Comparison of ENCODE assay signal across 8 cellular contexts in genomic region chr15:32029862-32030781, GRCh38. TPM values are rescaled to one million over a fixed set of nuclear protein-coding genes. Genes with fewer than 3 reads are reported as not detected.
DNase-seq lines count a peak whose midpoint lies in the region; ATAC-seq, FAIRE-seq and TF ChIP-seq lines count a peak whose summit lies in the region.

TSS of gene CHRNA7 (plus strand) at chr15:32030515. CDS start at chr15:32030595, 80 bp downstream.

- H2AFZ ChIP-seq in HepG2 (ENCODE audit: low read length), result no peak within 1 kb of the TSS

- H3K4me3 Mint-ChIP-seq in stimulated activated naive B cell treated with anti-CD40 and anti-IgM and Interleukin-4, amounts not matched to agents 10 μg/mL and 1 μg/mL and 100 μg/mL, for 72 hours, result peak within 1 kb of the TSS; percentile 53 to 66

- FAIRE-seq in GM12891 (lab: Jason Lieb, UNC) (no peak), HepG2 (lab: Jason Lieb, UNC) (no peak)

- 2% methylated on average over 9 of the region's 92 CpGs for WGBS in HepG2 (ENCODE audit: low lambda C conversion rate)

- POLR2A ChIA-PET in RWPE1 (lab: Yijun Ruan, JAX; ENCODE audit: low non-redundant PET) (no interaction called here), HepG2 (lab: Yijun Ruan, JAX) (no interaction called here)

- DNase-seq in AG10803 (ENCODE audit: low read depth), result peak; percentile 3
- peak; percentile 46 for DNase-seq in GM12891 (ENCODE audit: insufficient read length, low spot score)
- peak; percentile 71 for DNase-seq in RWPE1 (ENCODE audit: low spot score)
- DNase-seq in colonic mucosa, result peak; percentile 70
- DNase-seq in HepG2 (ENCODE audit: low spot score), result peak; percentile 12
- DNase-seq in stimulated activated naive B cell treated with anti-CD40 and anti-IgM and Interleukin-4, amounts not matched to agents 10 μg/mL and 1 μg/mL and 100 μg/mL, for 72 hours, result peak; percentile 4

- H3K27me3 Mint-ChIP-seq in stimulated activated naive B cell treated with anti-CD40 and anti-IgM and Interleukin-4, amounts not matched to agents 10 μg/mL and 1 μg/mL and 100 μg/mL, for 72 hours, result peaks cover 57 to 66% of the 10 kb centered on the region in 2 donors

- no peak for TF ChIP-seq RAD21 in HepG2 (CRISPR knock-in tag; IDR thresholded peaks at IDR 0.05)

- peak within 1 kb of the TSS; percentile 37 for H3K4me3 ChIP-seq in AG10803 (ENCODE audit: low read length)
- peak within 1 kb of the TSS; percentile 75 for H3K4me3 ChIP-seq in colonic mucosa
- H3K4me3 ChIP-seq in HepG2 (replicated peaks in 1 of 3; ENCODE audit: insufficient read depth in 1 of 3, low read depth in 2 of 3, low read length in 3 of 3), result peak within 1 kb of the TSS; percentile 40 to 68 (median 55); a peak in 4 of 6 replicates

- ATAC-seq in HG03571 (IDR thresholded peaks at IDR 0.05; ENCODE audit: unreplicated experiment), result peak; percentile 61
- ATAC-seq in HepG2, result peak; percentile 97
- ATAC-seq in stimulated activated naive B cell treated with anti-CD40 and anti-IgM and Interleukin-4, amounts not matched to agents 10 μg/mL and 1 μg/mL and 100 μg/mL, for 72 hours (replicated peaks), result peak; percentile 87 to 94
- ATAC-seq in GM18520 (IDR thresholded peaks at IDR 0.05; ENCODE audit: unreplicated experiment), result no peak

- no TSS peak for BruUV-seq in HepG2 (replicated peaks; lab: Mats Ljungman, UMichigan)

- no peak within 1 kb of the TSS for H3K27ac Mint-ChIP-seq in stimulated activated naive B cell treated with anti-CD40 and anti-IgM and Interleukin-4, amounts not matched to agents 10 μg/mL and 1 μg/mL and 100 μg/mL, for 72 hours

- no peaks in the 10 kb centered on the region for H3K9me3 Mint-ChIP-seq in stimulated activated naive B cell treated with anti-CD40 and anti-IgM and Interleukin-4, amounts not matched to agents 10 μg/mL and 1 μg/mL and 100 μg/mL, for 72 hours

- H3K27me3 ChIP-seq in colonic mucosa (peaks cover 10% of the 10 kb centered on the region), HepG2 (ENCODE audit: control insufficient read depth in 1 of 2, insufficient read depth in 2 of 2, low read length in 2 of 2) (peaks cover 0 to 36% of the 10 kb centered on the region in 2 experiments; a peak in 3 of 5 replicates)

- no peak for TF ChIP-seq POLR2A in GM12891 (IDR thresholded peaks at IDR 0.05; ENCODE audit: low read depth, low read length)
- no peak for TF ChIP-seq POLR2A in HepG2 (IDR thresholded peaks at IDR 0.05; ENCODE audit: insufficient read depth in 1 of 2, low read depth in 2 of 2, low read length in 2 of 2)

- intact Hi-C loops in colonic mucosa (cut with DNase I), result loop anchor here (5.0 kb wide), 1 partner anchor 43 kb away; no protein-coding TSS in a partner anchor
- intact Hi-C loops in HepG2 (cut with micrococcal nuclease; ENCODE audit: unreplicated experiment), result no loop called here

- H3K4me2 ChIP-seq in HepG2 (ENCODE audit: low read depth, low read length), result peak within 1 kb of the TSS; percentile 70

- H3K36me3 ChIP-seq in colonic mucosa (no peaks in the 10 kb centered on the region), HepG2 (replicated peaks in 1 of 2; ENCODE audit: control insufficient read depth in 1 of 2, insufficient read depth in 2 of 2, low read length in 2 of 2) (no peaks in the 10 kb centered on the region)

- peaks cover 9 to 11% of the 10 kb centered on the region in 2 donors for H3K4me1 Mint-ChIP-seq in stimulated activated naive B cell treated with anti-CD40 and anti-IgM and Interleukin-4, amounts not matched to agents 10 μg/mL and 1 μg/mL and 100 μg/mL, for 72 hours

- no peak for TF ChIP-seq EP300 in HepG2 (IDR thresholded peaks at IDR 0.05; ENCODE audit: low read depth in 2 of 2, low read length in 2 of 2)
- no peak for TF ChIP-seq EP300 in HepG2 (CRISPR knock-in tag; IDR thresholded peaks at IDR 0.05; ENCODE audit: borderline replicate concordance)

- H3K9me3 ChIP-seq in colonic mucosa, result no peaks in the 10 kb centered on the region
- H3K9me3 ChIP-seq in HepG2 (ENCODE audit: low read length), result no peaks in the 10 kb centered on the region

- H3K27ac ChIP-seq in RWPE1, result no peak within 1 kb of the TSS
- H3K27ac ChIP-seq in colonic mucosa, result no peak within 1 kb of the TSS
- no peak within 1 kb of the TSS for H3K27ac ChIP-seq in HepG2 (ENCODE audit: extremely low read length, insufficient read depth, low read length)

- peak within 1 kb of the TSS; percentile 51 to 62 for H3K9ac ChIP-seq in colonic mucosa (ENCODE audit: low read depth in 2 of 2, low read length in 2 of 2)
- H3K9ac ChIP-seq in HepG2 (ENCODE audit: insufficient read depth, low read depth, low read length), result no peak within 1 kb of the TSS

- TF ChIP-seq CTCF in AG10803 (conservative IDR thresholded peaks at IDR 0.05; ENCODE audit: low read length) (no peak), RWPE1 (conservative IDR thresholded peaks at IDR 0.05; ENCODE audit: low read depth) (peak; percentile 19; the same call in 1 of the 2 replicates), colonic mucosa (IDR thresholded peaks at IDR 0.05) (peak; percentile 24), HepG2 (CRISPR knock-in tag; IDR thresholded peaks at IDR 0.05) (no peak)

- CTCF ChIA-PET in RWPE1 (lab: Yijun Ruan, JAX) (interaction anchor here (0.6 to 0.9 kb wide), 3 partner anchors 25 to 630 kb away, joined by 3 to 6 read pairs (median 3); no protein-coding TSS in a partner anchor), HepG2 (lab: Yijun Ruan, JAX; ENCODE audit: low intra/inter-chr PET ratio, low total read pairs) (no interaction called here)

- H3K4me1 ChIP-seq in colonic mucosa (no peaks in the 10 kb centered on the region), HepG2 (ENCODE audit: insufficient read depth, low read length) (peaks cover 11% of the 10 kb centered on the region)

- H3K79me2 ChIP-seq in HepG2 (ENCODE audit: insufficient read depth, low read length), result no peaks in the 10 kb centered on the region

- H3K36me3 Mint-ChIP-seq in stimulated activated naive B cell treated with anti-CD40 and anti-IgM and Interleukin-4, amounts not matched to agents 10 μg/mL and 1 μg/mL and 100 μg/mL, for 72 hours, result peaks cover 0 to 2% of the 10 kb centered on the region in 2 donors

- in situ Hi-C loops in HepG2 (cut with HindIII; ENCODE audit: extremely low pct_ligation_motif_present, low pct_unique_long_range_greater_than_20kb), result no loop called here

- no peaks in the 10 kb centered on the region for H4K20me1 ChIP-seq in HepG2 (ENCODE audit: insufficient read depth, low read length)

TF ChIP-seq in GM12891, 5 proteins besides CTCF, POLR2A, EP300 and RAD21:
- TF ChIP-seq PAX5 (IDR thresholded peaks at IDR 0.05; ENCODE audit: insufficient read depth, low read length, severe bottlenecking), result no peak
- no peak for TF ChIP-seq SPI1 (IDR thresholded peaks at IDR 0.05; ENCODE audit: low read depth, low read length)
- TF ChIP-seq POLR2AphosphoS5 (IDR thresholded peaks at IDR 0.05; ENCODE audit: low read depth, low read length), result no peak
- no peak for TF ChIP-seq POU2F2 (IDR thresholded peaks at IDR 0.05; ENCODE audit: low read depth, low read length)
- no peak for TF ChIP-seq TAF1 (IDR thresholded peaks at IDR 0.05; ENCODE audit: low read depth, low read length)

TF ChIP-seq in HepG2, 621 proteins besides CTCF, POLR2A, EP300 and RAD21 (continues in another document):
- TF ChIP-seq ZNF883 (CRISPR knock-in tag; IDR thresholded peaks at IDR 0.05; ENCODE audit: not compliant biosample characterization), result no peak
- no peak for TF ChIP-seq ZNF17 (CRISPR knock-in tag; IDR thresholded peaks at IDR 0.05)
- no peak for TF ChIP-seq ZNF33A (CRISPR knock-in tag; IDR thresholded peaks at IDR 0.05; ENCODE audit: borderline replicate concordance)
- no peak for TF ChIP-seq ZNF282 (IDR thresholded peaks at IDR 0.05; ENCODE audit: partially characterized antibody)
- TF ChIP-seq ZNF670 (CRISPR knock-in tag; IDR thresholded peaks at IDR 0.05; ENCODE audit: borderline replicate concordance), result no peak
- peak; percentile 81 for TF ChIP-seq ZFP91 (CRISPR knock-in tag; IDR thresholded peaks at IDR 0.05; ENCODE audit: borderline replicate concordance)
- no peak for TF ChIP-seq SMAD3 (CRISPR knock-in tag; IDR thresholded peaks at IDR 0.05)
- TF ChIP-seq ZNF230 (CRISPR knock-in tag; IDR thresholded peaks at IDR 0.05), result no peak

RNA-seq across cellular contexts. Expression of gene CHRNA7, which starts in this region (rescaled TPM):
- polyA plus RNA-seq in GM12891 (2012; ENCODE audit: low read depth, missing spikeins), result not detected
- total RNA-seq in colonic mucosa (1 to 10 TPM; 3.9 to 5.2 TPM), HepG2 (2016; rRNA removed; fragmentation: Illumina TruSeq; extraction: Trizol) (1.3 and 1.4 TPM in 2 replicates)
- total RNA-seq in HepG2 (2016; cell fraction: cytosol; rRNA removed; fragmentation: Illumina TruSeq; extraction: Trizol; ENCODE audit: low read depth), result 0.26 and 0.40 TPM in 2 replicates
- total RNA-seq in HepG2 (2016; cell fraction: insoluble cytoplasmic fraction; rRNA removed; fragmentation: Illumina TruSeq; extraction: Trizol), result 0.98 and 1.3 TPM in 2 replicates
- 1.1 TPM in 2 replicates for total RNA-seq in HepG2 (2016; cell fraction: membrane; rRNA removed; fragmentation: Illumina TruSeq; extraction: Trizol)
- total RNA-seq in HepG2 (2016; cell fraction: nucleus; rRNA removed; fragmentation: Illumina TruSeq; extraction: Trizol), result 1.7 and 3.3 TPM in 2 replicates
- 1.4 and 1.8 TPM in 2 replicates for polyA plus RNA-seq in HepG2 (2011; rRNA removed)
- polyA plus RNA-seq in HepG2 (2011; cell fraction: cytosol; rRNA removed), result 1.5 and 1.6 TPM in 2 replicates
- polyA plus RNA-seq in HepG2 (2011; cell fraction: nucleus; rRNA removed), result 2.7 and 3.3 TPM in 2 replicates
- 2.4 and 2.8 TPM in 2 replicates for polyA plus RNA-seq in HepG2 (2012)
- polyA plus RNA-seq in HepG2 (2016; cell fraction: cytosol; fragmentation: Illumina TruSeq; extraction: Trizol; ENCODE audit: low read depth), result 0.25 and 0.31 TPM in 2 replicates
- polyA plus RNA-seq in HepG2 (2016; cell fraction: insoluble cytoplasmic fraction; fragmentation: Illumina TruSeq; extraction: Trizol; ENCODE audit: low read depth), result 0.92 and 1.1 TPM in 2 replicates
- 0.74 and 0.96 TPM in 2 replicates for polyA plus RNA-seq in HepG2 (2016; cell fraction: membrane; fragmentation: Illumina TruSeq; extraction: Trizol; ENCODE audit: low read depth)
- polyA plus RNA-seq in HepG2 (2016; cell fraction: nucleus; fragmentation: Illumina TruSeq; extraction: Trizol; ENCODE audit: insufficient read depth, low read depth), result 2.1 and 2.2 TPM in 2 replicates
- 1.5 and 3.8 TPM in 2 replicates for polyA minus RNA-seq in HepG2 (2011; rRNA and poly(A)+ RNA removed; ENCODE audit: low replicate concordance)
- polyA minus RNA-seq in HepG2 (2011; cell fraction: cytosol; rRNA and poly(A)+ RNA removed), result 0.79 and 0.89 TPM in 2 replicates
- polyA minus RNA-seq in HepG2 (2011; cell fraction: nucleus; rRNA and poly(A)+ RNA removed), result 2.7 and 3.2 TPM in 2 replicates

Comparison
In these comparisons a context has a peak if more than half of its experiments do, and no peak if none do; other contexts are left out.
1. DNase-seq: peak in every context shown above with its lines; median percentile 71 in RWPE1; 70 in colonic mucosa; 46 in GM12891; 12 in HepG2; 4 in stimulated activated naive B cell treated with anti-CD40 and anti-IgM and Interleukin-4, amounts not matched to agents 10 μg/mL and 1 μg/mL and 100 μg/mL, for 72 hours; 3 in AG10803.
2. CTCF ChIP-seq: peak in RWPE1 (single experiment) and colonic mucosa (single experiment); none in AG10803 (single experiment) and HepG2 (single experiment).
3. Peak in every context shown above with its lines, with median percentiles within 50 percentile points of each other: H3K4me3 ChIP-seq.